In the genomic region with DNA sequence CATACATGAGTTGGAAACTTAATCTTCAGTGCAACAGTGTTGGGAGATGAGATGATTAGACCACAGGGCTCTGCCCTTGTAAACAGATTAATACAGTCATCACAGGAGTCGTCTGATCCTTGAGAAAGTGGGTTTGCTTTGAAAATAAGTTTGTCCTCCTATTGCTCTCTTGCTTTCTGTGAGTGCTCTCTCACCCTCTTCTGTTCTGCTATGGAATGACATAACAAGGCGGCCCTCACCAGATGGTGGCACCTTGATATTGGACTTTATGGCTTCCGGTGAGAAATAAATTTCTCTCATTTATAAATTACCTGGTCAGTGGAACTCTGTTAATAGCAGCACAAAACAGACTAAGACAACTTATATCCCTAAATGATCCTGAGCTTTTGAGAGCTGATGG, we compare ENCODE assay signal across 1 cellular context.
TF ChIP-seq lines count a peak whose summit lies in the region.

No MANE protein-coding gene starts in this region.

TF ChIP-seq in HCT116, 20 proteins besides CTCF, POLR2A, EP300 and RAD21:
- TF ChIP-seq, protein P1, sequence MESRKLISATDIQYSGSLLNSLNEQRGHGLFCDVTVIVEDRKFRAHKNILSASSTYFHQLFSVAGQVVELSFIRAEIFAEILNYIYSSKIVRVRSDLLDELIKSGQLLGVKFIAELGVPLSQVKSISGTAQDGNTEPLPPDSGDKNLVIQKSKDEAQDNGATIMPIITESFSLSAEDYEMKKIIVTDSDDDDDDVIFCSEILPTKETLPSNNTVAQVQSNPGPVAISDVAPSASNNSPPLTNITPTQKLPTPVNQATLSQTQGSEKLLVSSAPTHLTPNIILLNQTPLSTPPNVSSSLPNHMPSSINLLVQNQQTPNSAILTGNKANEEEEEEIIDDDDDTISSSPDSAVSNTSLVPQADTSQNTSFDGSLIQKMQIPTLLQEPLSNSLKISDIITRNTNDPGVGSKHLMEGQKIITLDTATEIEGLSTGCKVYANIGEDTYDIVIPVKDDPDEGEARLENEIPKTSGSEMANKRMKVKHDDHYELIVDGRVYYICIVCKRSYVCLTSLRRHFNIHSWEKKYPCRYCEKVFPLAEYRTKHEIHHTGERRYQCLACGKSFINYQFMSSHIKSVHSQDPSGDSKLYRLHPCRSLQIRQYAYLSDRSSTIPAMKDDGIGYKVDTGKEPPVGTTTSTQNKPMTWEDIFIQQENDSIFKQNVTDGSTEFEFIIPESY (IDR thresholded peaks at IDR 0.05; ENCODE audit: extremely low read depth, insufficient replicate concordance, low read length), result no peak
- no peak for TF ChIP-seq TCF7L2 (IDR thresholded peaks at IDR 0.05; ENCODE audit: borderline replicate concordance, extremely low read depth, insufficient read depth, insufficient read length)
- TF ChIP-seq CEBPB (IDR thresholded peaks at IDR 0.05; ENCODE audit: low read depth), result no peak
- TF ChIP-seq FOSL1 (IDR thresholded peaks at IDR 0.05; ENCODE audit: low read depth), result no peak
TF ChIP-seq in HCT116: peak in this region for 0.
